ENCODE assay signal across 24 cellular contexts in genomic region chr21:37253991-37254390, GRCh38. TPM values are rescaled to one million over a fixed set of nuclear protein-coding genes. Genes with fewer than 3 reads are reported as not detected.
DNase-seq lines count a peak whose midpoint lies in the region; ATAC-seq and TF ChIP-seq lines count a peak whose summit lies in the region.
"Had no signal": no experiment of that assay in that cellular context is flagged by ENCODE, and none has a peak within 500 bp of the region (broad histone marks: within the 10 kb centered on the region; RNA-seq: fewer than 3 reads in every experiment).

No MANE protein-coding gene starts in this region.

- peak overlapping the region in 7 of 8 donors; percentile 1 to 66 (median 39) for H3K27ac Mint-ChIP-seq in CD8-positive, alpha-beta memory T cell
- H3K27ac Mint-ChIP-seq in T-helper 17 cell, result peak overlapping the region; percentile 80
- H3K27ac Mint-ChIP-seq: activated CD4-positive, alpha-beta memory T cell treated with anti-CD3 and anti-CD28 coated beads, Interleukin-2, amount 10 ng/mL, durations not matched to agents 7 days and 5 days; activated naive CD4-positive, alpha-beta T cell treated with anti-CD3 and anti-CD28 coated beads, Interleukin-2, amount 50 U/mL, for 72 hours; B cell; T-helper 2 cell treated with Interferon-gamma antibody and Interleukin-4, amounts not matched to agents 5 μg/mL and 100 μg/mL, for 36 hours; WTC11 had no signal

- no peak overlapping the region for H3K27ac ChIP-seq in CD8-positive, alpha-beta memory T cell (ENCODE audit: low read depth, low read length)
- H3K27ac ChIP-seq in HEK293 (ENCODE audit: extremely low read depth, low read depth, low read length) (no peak overlapping the region), caudate nucleus (ENCODE audit: low read depth, low read length) (no peak overlapping the region)
- H3K27ac ChIP-seq: cardiac muscle cell, Peyer's patch, upper lobe of right lung had no signal

- POLR2A ChIA-PET in CD8-positive, alpha-beta memory T cell (lab: Charles Lee), result no interaction called here
- POLR2A ChIA-PET in HEK293 (lab: Yijun Ruan, JAX), result no interaction called here

- H3K4me3 ChIP-seq in CD8-positive, alpha-beta memory T cell (ENCODE audit: low read length), result no peak overlapping the region
- no peak overlapping the region for H3K4me3 ChIP-seq in HEK293 (ENCODE audit: low read depth, low read length)
- no peak overlapping the region for H3K4me3 ChIP-seq in fibroblast of mammary gland (ENCODE audit: control insufficient read depth, low read depth, low read length)
- H3K4me3 ChIP-seq: cardiac muscle cell, Peyer's patch, smooth muscle cell, upper lobe of right lung had no signal

- no peaks in the 10 kb centered on the region for H3K36me3 ChIP-seq in CD8-positive, alpha-beta memory T cell (ENCODE audit: insufficient read depth, low read length)
- peaks cover 0 to 10% of the 10 kb centered on the region in 2 experiments; a peak in 1 of 3 replicates for H3K36me3 ChIP-seq in HEK293 (ENCODE audit: control insufficient read depth in 2 of 2, insufficient read depth in 1 of 2, low read length in 2 of 2)
- H3K36me3 ChIP-seq: cardiac muscle cell, Peyer's patch, upper lobe of right lung had no signal

- DNase-seq in CD8-positive, alpha-beta memory T cell, result no peak
- DNase-seq in T-helper 17 cell (no peak), fibroblast of mammary gland (ENCODE audit: low read depth) (peak; percentile 57), caudate nucleus (lab: John Stamatoyannopoulos, UW) (no peak), putamen (ENCODE audit: low spot score) (no peak), NCI-H1092 treated with DMSO at 0.1 percent for 48 hours (lab: John Stamatoyannopoulos, UW) (no peak)
- DNase-seq: activated CD4-positive, alpha-beta memory T cell treated with anti-CD3 and anti-CD28 coated beads, Interleukin-2, amount 10 ng/mL, durations not matched to agents 7 days and 5 days; activated T-cell treated with anti-CD3 and anti-CD28 coated beads, Interleukin-2, amount 50 U/mL, for 48 hours; Calu3; dermis blood vessel endothelial cell; MM.1S; NCI-H2029; NCI-H82; Peyer's patch; stimulated activated CD4-positive, alpha-beta T cell treated with anti-CD3 and anti-CD28 coated beads, Interleukin-4, amount 100 ng/mL, for 1 hour; upper lobe of right lung had no signal

- peak overlapping the region in 1 of 7 donors; percentile 13 for H3K4me3 Mint-ChIP-seq in CD8-positive, alpha-beta memory T cell
- H3K4me3 Mint-ChIP-seq in T-helper 17 cell, result no peak overlapping the region
- H3K4me3 Mint-ChIP-seq: activated CD4-positive, alpha-beta memory T cell treated with anti-CD3 and anti-CD28 coated beads, Interleukin-2, amount 10 ng/mL, durations not matched to agents 7 days and 5 days; B cell; T-helper 2 cell treated with Interferon-gamma antibody and Interleukin-4, amounts not matched to agents 5 μg/mL and 100 μg/mL, for 36 hours; WTC11 had no signal

- peaks cover 0 to 10% (median 0%) of the 10 kb centered on the region in 3 donors for H3K36me3 Mint-ChIP-seq in CD8-positive, alpha-beta memory T cell
- H3K36me3 Mint-ChIP-seq in T-helper 17 cell (ENCODE audit: low read depth), result no peaks in the 10 kb centered on the region
- H3K36me3 Mint-ChIP-seq: WTC11 had no signal

- H3K27me3 Mint-ChIP-seq in CD8-positive, alpha-beta memory T cell, result no peaks in the 10 kb centered on the region
- no peaks in the 10 kb centered on the region for H3K27me3 Mint-ChIP-seq in T-helper 17 cell
- H3K27me3 Mint-ChIP-seq: activated CD4-positive, alpha-beta memory T cell treated with anti-CD3 and anti-CD28 coated beads, Interleukin-2, amount 10 ng/mL, durations not matched to agents 7 days and 5 days; B cell had no signal

- H3K9me3 Mint-ChIP-seq in CD8-positive, alpha-beta memory T cell, result no peaks in the 10 kb centered on the region
- H3K9me3 Mint-ChIP-seq: activated CD4-positive, alpha-beta memory T cell treated with anti-CD3 and anti-CD28 coated beads, Interleukin-2, amount 10 ng/mL, durations not matched to agents 7 days and 5 days; activated naive CD4-positive, alpha-beta T cell treated with anti-CD3 and anti-CD28 coated beads, Interleukin-2, amount 50 U/mL, for 72 hours; T-helper 2 cell treated with Interferon-gamma antibody and Interleukin-4, amounts not matched to agents 5 μg/mL and 100 μg/mL, for 36 hours; WTC11 had no signal

- peaks cover 22% of the 10 kb centered on the region for H3K4me1 ChIP-seq in CD8-positive, alpha-beta memory T cell (ENCODE audit: insufficient read depth, low read length)
- H3K4me1 ChIP-seq in HEK293 (ENCODE audit: control insufficient read depth, insufficient read depth, low read length), result peaks cover 14% of the 10 kb centered on the region; the same call in 1 of the 2 replicates

- peaks cover 54 to 76% (median 66%) of the 10 kb centered on the region in 3 donors for H3K4me1 Mint-ChIP-seq in CD8-positive, alpha-beta memory T cell
- H3K4me1 Mint-ChIP-seq in T-helper 17 cell, result peaks cover 36% of the 10 kb centered on the region

- no peak for TF ChIP-seq CTCF in HEK293 (tag by site-specific recombination; IDR thresholded peaks at IDR 0.05)
- TF ChIP-seq CTCF in fibroblast of mammary gland (conservative IDR thresholded peaks at IDR 0.05; ENCODE audit: control insufficient read depth, insufficient read depth, low read depth, low read length), result no peak

- CTCF ChIA-PET in CD8-positive, alpha-beta memory T cell (lab: Charles Lee), result no interaction called here
- CTCF ChIA-PET in HEK293 (lab: Yijun Ruan, JAX), result interaction anchor here (0.7 kb wide), 1 partner anchor 211 kb away, joined by 4 read pairs; no protein-coding TSS in a partner anchor

- H3K27me3 ChIP-seq in CD8-positive, alpha-beta memory T cell (ENCODE audit: insufficient read depth, low read length, poor library complexity, severe bottlenecking), result no peaks in the 10 kb centered on the region
- H3K27me3 ChIP-seq: cardiac muscle cell, Peyer's patch, upper lobe of right lung had no signal

- no peaks in the 10 kb centered on the region for H3K9me3 ChIP-seq in CD8-positive, alpha-beta memory T cell (ENCODE audit: low read length)
- H3K9me3 ChIP-seq in HEK293 (ENCODE audit: control insufficient read depth, insufficient read depth, low read depth, low read length) (no peaks in the 10 kb centered on the region), T-helper 17 cell (ENCODE audit: control insufficient read depth, low read length, poor library complexity, severe bottlenecking) (no peaks in the 10 kb centered on the region)
- H3K9me3 ChIP-seq: Peyer's patch, upper lobe of right lung had no signal

- ATAC-seq in T-helper 17 cell (no peak), HG03378 (IDR thresholded peaks at IDR 0.05; ENCODE audit: unreplicated experiment) (no peak)
- ATAC-seq: activated naive CD4-positive, alpha-beta T cell treated with anti-CD3 and anti-CD28 coated beads, Interleukin-2, amount 50 U/mL, for 72 hours; upper lobe of right lung; WTC11 had no signal

TF ChIP-seq in HEK293, 187 proteins besides CTCF, POLR2A, EP300 and RAD21 (continues in another document):
- 0 out of 2 replicates have a peak, but pooled peaks have one; percentile 15 for TF ChIP-seq PRDM10 (tag by site-specific recombination; IDR thresholded peaks at IDR 0.05)
- no peak for TF ChIP-seq ZFP41 (tag by site-specific recombination; IDR thresholded peaks at IDR 0.05; ENCODE audit: borderline replicate concordance)
- no peak for TF ChIP-seq ZNF501 (tag by site-specific recombination; IDR thresholded peaks at IDR 0.05)
- no peak for TF ChIP-seq ZNF560 (tag by site-specific recombination; IDR thresholded peaks at IDR 0.05; ENCODE audit: borderline replicate concordance)
- TF ChIP-seq SCRT1 (tag by site-specific recombination; IDR thresholded peaks at IDR 0.05; ENCODE audit: borderline replicate concordance), result no peak
- no peak for TF ChIP-seq ZXDB (tag by site-specific recombination; IDR thresholded peaks at IDR 0.05)
- 0 out of 2 replicates have a peak, but pooled peaks have one; percentile 17 for TF ChIP-seq ZBTB8A (tag by site-specific recombination; IDR thresholded peaks at IDR 0.05)
- peak; percentile 87 for TF ChIP-seq TRIM28 (IDR thresholded peaks at IDR 0.05; ENCODE audit: borderline replicate concordance, low read length)
- TF ChIP-seq WT1 (tag by site-specific recombination; IDR thresholded peaks at IDR 0.05), result peak; percentile 55; the same call in 1 of the 2 replicates

RNA-seq across cellular contexts. Expression of gene VPS26C, which starts 13.1 kb away (rescaled TPM):
- total RNA-seq in CD8-positive, alpha-beta memory T cell, result 10 to 100 TPM; 59.1 to 62.7 TPM
- polyA plus RNA-seq in CD8-positive, alpha-beta memory T cell, result 82.0 TPM
- total RNA-seq in T-helper 17 cell, result 10 to 100 TPM; 42.9 to 45.8 TPM
